Comparison of ENCODE assay signal across 10 cellular contexts in genomic region chr2:8378016-8378810, GRCh38.
A peak's percentile ranks its signal among the peaks of the same experiment; 100 is the strongest.
DNase-seq lines count a peak whose midpoint lies in the region; ATAC-seq and TF ChIP-seq lines count a peak whose summit lies in the region.
"Had no signal": no experiment of that assay in that cellular context is flagged by ENCODE, and none has a peak within 500 bp of the region (broad histone marks: within the 10 kb centered on the region; RNA-seq: fewer than 3 reads in every experiment).

No MANE protein-coding gene starts in this region.

- H3K27ac Mint-ChIP-seq in natural killer cell: peak overlapping the region; percentile 81 to 84

- intact Hi-C loops in natural killer cell (cut with micrococcal nuclease): no loop called here

- no peak for TF ChIP-seq CTCF in natural killer cell (IDR thresholded peaks at IDR 0.05)

- H3K36me3 Mint-ChIP-seq in natural killer cell: no peaks in the 10 kb centered on the region

- peak; percentile 74 for ATAC-seq in GM21447 (IDR thresholded peaks at IDR 0.05; ENCODE audit: unreplicated experiment)
- peak; percentile 79 for ATAC-seq in HG03196 (IDR thresholded peaks at IDR 0.05; ENCODE audit: unreplicated experiment)
- no peak for ATAC-seq in natural killer cell
- no peak for ATAC-seq in left lobe of liver
- no peak for ATAC-seq in stimulated activated naive CD8-positive, alpha-beta T cell treated with anti-CD3 and anti-CD28 coated beads, Interleukin-15, Interleukin-2, amounts not matched to agents 100 U/mL and 50 U/mL, for 24 hours
- ATAC-seq: PC-3 had no signal

- H3K4me3 Mint-ChIP-seq in natural killer cell: peak overlapping the region; percentile 45

- H3K27me3 Mint-ChIP-seq in natural killer cell (ENCODE audit: low read depth in 2 of 2): no peaks in the 10 kb centered on the region

- peaks cover 43 to 53% of the 10 kb centered on the region in 2 donors for H3K4me1 Mint-ChIP-seq in natural killer cell

- DNase-seq in activated naive CD4-positive, alpha-beta T cell treated with Interleukin-2 at 50 U/mL for 16 hours: peak; percentile 19
- DNase-seq in activated naive CD4-positive, alpha-beta T cell (lab: John Stamatoyannopoulos, UW): no peak
- DNase-seq in natural killer cell (no peak), EL (no peak), left lobe of liver (ENCODE audit: low spot score) (no peak)
- no peak for DNase-seq in stimulated activated naive CD8-positive, alpha-beta T cell treated with anti-CD3 and anti-CD28 coated beads, Interleukin-15, Interleukin-2, amounts not matched to agents 100 U/mL and 50 U/mL, for 24 hours
- DNase-seq: hypothalamus, PC-3 had no signal

- no peaks in the 10 kb centered on the region for H3K9me3 Mint-ChIP-seq in natural killer cell

Comparison
In these comparisons a context has a peak if more than half of its experiments do, and no peak if none do; other contexts are left out.
1. ATAC-seq: peak in GM21447 (single experiment) and HG03196 (single experiment); none in natural killer cell (0 of 3), left lobe of liver (single experiment) and stimulated activated naive CD8-positive, alpha-beta T cell treated with anti-CD3 and anti-CD28 coated beads, Interleukin-15, Interleukin-2, amounts not matched to agents 100 U/mL and 50 U/mL, for 24 hours (single experiment).